ENCODE assay signal across 1 cellular context in genomic region chr17:42130310-42130936, GRCh38.
TF ChIP-seq lines count a peak whose summit lies in the region.

No MANE protein-coding gene starts in this region.

TF ChIP-seq in HepG2, 621 proteins besides CTCF, POLR2A, EP300 and RAD21:
- TF ChIP-seq, protein P1, sequence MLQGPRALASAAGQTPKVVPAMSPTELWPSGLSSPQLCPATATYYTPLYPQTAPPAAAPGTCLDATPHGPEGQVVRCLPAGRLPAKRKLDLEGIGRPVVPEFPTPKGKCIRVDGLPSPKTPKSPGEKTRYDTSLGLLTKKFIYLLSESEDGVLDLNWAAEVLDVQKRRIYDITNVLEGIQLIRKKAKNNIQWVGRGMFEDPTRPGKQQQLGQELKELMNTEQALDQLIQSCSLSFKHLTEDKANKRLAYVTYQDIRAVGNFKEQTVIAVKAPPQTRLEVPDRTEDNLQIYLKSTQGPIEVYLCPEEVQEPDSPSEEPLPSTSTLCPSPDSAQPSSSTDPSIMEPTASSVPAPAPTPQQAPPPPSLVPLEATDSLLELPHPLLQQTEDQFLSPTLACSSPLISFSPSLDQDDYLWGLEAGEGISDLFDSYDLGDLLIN (CRISPR knock-in tag; IDR thresholded peaks at IDR 0.05; ENCODE audit: borderline replicate concordance), result no peak
- peak; percentile 45; the same call in 1 of the 2 replicates for TF ChIP-seq NCOA1 (CRISPR knock-in tag; IDR thresholded peaks at IDR 0.05)
- no peak for TF ChIP-seq RFX5 (IDR thresholded peaks at IDR 0.05; ENCODE audit: low read depth, low read length)
- TF ChIP-seq ZC3H4 (CRISPR knock-in tag; IDR thresholded peaks at IDR 0.05; ENCODE audit: borderline replicate concordance), result no peak
- no peak for TF ChIP-seq ZNF430 (CRISPR knock-in tag; IDR thresholded peaks at IDR 0.05)
- peak; percentile 23; the same call in 1 of the 2 replicates for TF ChIP-seq STAG1 (CRISPR knock-in tag; IDR thresholded peaks at IDR 0.05)
- no peak for TF ChIP-seq ZNF770 (CRISPR knock-in tag; IDR thresholded peaks at IDR 0.05)
- TF ChIP-seq SMC3 (IDR thresholded peaks at IDR 0.05; ENCODE audit: low read length), result peak; percentile 28; the same call in 1 of the 2 replicates
- TF ChIP-seq, protein P2, sequence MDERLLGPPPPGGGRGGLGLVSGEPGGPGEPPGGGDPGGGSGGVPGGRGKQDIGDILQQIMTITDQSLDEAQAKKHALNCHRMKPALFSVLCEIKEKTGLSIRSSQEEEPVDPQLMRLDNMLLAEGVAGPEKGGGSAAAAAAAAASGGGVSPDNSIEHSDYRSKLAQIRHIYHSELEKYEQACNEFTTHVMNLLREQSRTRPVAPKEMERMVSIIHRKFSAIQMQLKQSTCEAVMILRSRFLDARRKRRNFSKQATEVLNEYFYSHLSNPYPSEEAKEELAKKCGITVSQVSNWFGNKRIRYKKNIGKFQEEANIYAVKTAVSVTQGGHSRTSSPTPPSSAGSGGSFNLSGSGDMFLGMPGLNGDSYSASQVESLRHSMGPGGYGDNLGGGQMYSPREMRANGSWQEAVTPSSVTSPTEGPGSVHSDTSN (CRISPR knock-in tag; IDR thresholded peaks at IDR 0.05), result no peak
- no peak for TF ChIP-seq ZMAT5 (CRISPR knock-in tag; IDR thresholded peaks at IDR 0.05; ENCODE audit: borderline replicate concordance, low read depth)
- TF ChIP-seq NPAS2 (CRISPR knock-in tag; IDR thresholded peaks at IDR 0.05; ENCODE audit: borderline replicate concordance), result no peak
- no peak for TF ChIP-seq LCORL (IDR thresholded peaks at IDR 0.05)
- 0 out of 2 replicates have a peak, but pooled peaks have one; percentile 27 for TF ChIP-seq LCORL (CRISPR knock-in tag; IDR thresholded peaks at IDR 0.05)
- no peak for TF ChIP-seq FOXP1 (IDR thresholded peaks at IDR 0.05)
- TF ChIP-seq FOXP1 (CRISPR knock-in tag; IDR thresholded peaks at IDR 0.05), result 0 out of 2 replicates have a peak, but pooled peaks have one; percentile 11
- no peak for TF ChIP-seq ZNF576 (CRISPR knock-in tag; IDR thresholded peaks at IDR 0.05)
- no peak for TF ChIP-seq HBP1 (CRISPR knock-in tag; IDR thresholded peaks at IDR 0.05; ENCODE audit: low read depth)
